Comparison of ENCODE assay signal across 8 cellular contexts in the genomic region with DNA sequence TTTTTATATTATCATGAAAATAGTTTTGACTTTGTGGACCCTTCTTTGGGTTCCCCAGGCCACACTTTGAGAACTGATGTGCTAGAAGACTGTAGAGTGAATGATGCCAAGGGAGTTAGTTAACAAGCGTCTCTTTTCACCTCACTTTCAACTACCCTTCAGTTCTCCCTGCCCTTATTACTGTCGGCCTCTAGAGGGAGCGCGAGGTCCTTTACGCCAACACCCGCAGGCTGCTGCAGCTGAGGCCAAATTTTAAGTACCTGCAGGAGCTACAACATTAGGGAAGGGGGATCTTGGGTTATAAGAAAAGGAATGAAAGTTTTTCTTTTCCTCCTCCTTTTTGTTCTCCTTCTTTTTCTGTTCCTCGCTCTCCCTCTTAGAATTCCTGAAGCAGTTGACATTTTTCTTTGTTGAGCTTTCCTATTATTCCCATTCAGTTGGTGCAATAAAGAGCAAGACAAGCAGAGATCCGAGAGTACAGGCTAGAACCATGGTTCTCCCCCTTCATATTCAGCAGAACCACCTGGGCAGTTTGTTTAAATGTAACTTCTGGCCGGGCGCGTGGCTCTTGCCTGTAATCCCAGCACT.
DNase-seq lines count a peak whose midpoint lies in the region; ATAC-seq and TF ChIP-seq lines count a peak whose summit lies in the region.

No MANE protein-coding gene starts in this region.

- H3K36me3 ChIP-seq in DND-41 (ENCODE audit: insufficient read depth, low read length) (no peaks in the 10 kb centered on the region), testis (ENCODE audit: low read depth, missing control alignments) (no peaks in the 10 kb centered on the region)

- no peaks in the 10 kb centered on the region for H4K20me1 ChIP-seq in DND-41 (ENCODE audit: insufficient read depth, low read length)

- CTCF ChIA-PET in RWPE1 (lab: Yijun Ruan, JAX), result interaction anchor here (0.6 to 4.3 kb wide), 28 partner anchors 9 to 557 kb away, joined by 3 to 21 read pairs (median 3); no protein-coding TSS in a partner anchor

- POLR2A ChIA-PET in RWPE1 (lab: Yijun Ruan, JAX; ENCODE audit: low non-redundant PET), result no interaction called here

- H3K4me1 ChIP-seq in DND-41 (ENCODE audit: insufficient read depth, low read length), result no peaks in the 10 kb centered on the region
- peaks cover 2% of the 10 kb centered on the region for H3K4me1 ChIP-seq in testis

- no peak overlapping the region for H2AFZ ChIP-seq in DND-41 (ENCODE audit: low read depth, low read length)

- H3K9me3 ChIP-seq in DND-41 (ENCODE audit: insufficient read depth, low read length, severe bottlenecking) (no peaks in the 10 kb centered on the region), testis (no peaks in the 10 kb centered on the region)

- H3K27ac ChIP-seq in DND-41 (ENCODE audit: low read length), result no peak overlapping the region
- no peak overlapping the region for H3K27ac ChIP-seq in RWPE1
- no peak overlapping the region for H3K27ac ChIP-seq in testis

- no peak overlapping the region for H3K9ac ChIP-seq in DND-41 (ENCODE audit: low read depth, low read length)

- 24 to 29% methylated on average over 11 of the region's 11 CpGs for WGBS in testis, 2 donors

- no peaks in the 10 kb centered on the region for H3K79me2 ChIP-seq in DND-41 (ENCODE audit: insufficient read depth, low read length)

- intact Hi-C loops in testis (cut with DNase I; ENCODE audit: low total_unique reads), result loop anchor here (10.0 kb wide), 2 partner anchors 544 to 904 kb away; no protein-coding TSS in a partner anchor

- TF ChIP-seq CTCF in DND-41 (IDR thresholded peaks at IDR 0.05; ENCODE audit: borderline replicate concordance, extremely low read depth, low read length, poor library complexity, severe bottlenecking) (peak; percentile 94), RWPE1 (conservative IDR thresholded peaks at IDR 0.05; ENCODE audit: low read depth) (peak; percentile 92), foreskin fibroblast (IDR thresholded peaks at IDR 0.05; ENCODE audit: low read depth, low read length) (peak; percentile 97), testis (IDR thresholded peaks at IDR 0.05) (peak; percentile 77 to 86 (median 80))

- TF ChIP-seq POLR2A in testis (IDR thresholded peaks at IDR 0.05), result no peak

- H3K4me3 ChIP-seq in DND-41 (ENCODE audit: low read depth in 1 of 2, low read length in 2 of 2), result no peak overlapping the region
- H3K4me3 ChIP-seq in foreskin fibroblast (ENCODE audit: low read depth in 1 of 2, low read length in 2 of 2), result no peak overlapping the region
- peak overlapping the region in 1 of 2 donors; percentile 14 for H3K4me3 ChIP-seq in testis

- H3K27me3 ChIP-seq in DND-41 (ENCODE audit: insufficient read depth, low read length, poor library complexity) (peaks cover 3% of the 10 kb centered on the region), testis (no peaks in the 10 kb centered on the region)

- H3K4me2 ChIP-seq in DND-41 (ENCODE audit: insufficient read depth, low read length), result no peak overlapping the region

- DNase-seq in DND-41 (peak; percentile 66), HuH-7.5 (ENCODE audit: low spot score) (peak; percentile 46), RWPE1 (ENCODE audit: low spot score) (peak; percentile 69), foreskin fibroblast (peak; percentile 48 to 84), nucleus accumbens (lab: John Stamatoyannopoulos, UW) (peak in 50 of 56 donors; percentile 1 to 83 (median 46)), testis (peak; percentile 86)
- peak; percentile 40 to 48 for DNase-seq in activated T-helper 1 cell treated with anti-CD3 and anti-CD28 coated beads, Interleukin-2, amount 50 U/mL, for 16 hours (ENCODE audit: low read depth in 1 of 2, low spot score in 1 of 2)

- ATAC-seq in DND-41 (ENCODE audit: insufficient read depth, low read depth) (peak; percentile 93), GM21515 (IDR thresholded peaks at IDR 0.05; ENCODE audit: unreplicated experiment) (peak; percentile 83)
